Comparison of ENCODE assay signal across 13 cellular contexts in genomic region chr12:100995201-100995600, GRCh38.
A peak's percentile ranks its signal among the peaks of the same experiment; 100 is the strongest.
DNase-seq lines count a peak whose midpoint lies in the region; ATAC-seq and TF ChIP-seq lines count a peak whose summit lies in the region.
"Had no signal": no experiment of that assay in that cellular context is flagged by ENCODE, and none has a peak within 500 bp of the region (broad histone marks: within the 10 kb centered on the region; RNA-seq: fewer than 3 reads in every experiment).

No MANE protein-coding gene starts in this region.

- no peak overlapping the region for H3K4me3 ChIP-seq in prostate gland

- no peak for TF ChIP-seq POLR2A in prostate gland (IDR thresholded peaks at IDR 0.05)

- peak; percentile 51 for DNase-seq in OCI-M1 (lab: John Stamatoyannopoulos, UW)
- peak; percentile 22 for DNase-seq in kidney glomerular epithelial cell (lab: John Stamatoyannopoulos, UW)
- no peak for DNase-seq in prostate gland (ENCODE audit: low spot score)
- no peak for DNase-seq in activated CD8-positive, alpha-beta memory T cell treated with anti-CD3 and anti-CD28 coated beads, Interleukin-2, amount 50 U/mL, for 48 hours
- no peak for DNase-seq in occipital lobe (lab: John Stamatoyannopoulos, UW)
- DNase-seq: activated T-cell treated with anti-CD3 and anti-CD28 coated beads, Interleukin-2, amount 50 U/mL, for 1 hour; NCI-H1092; substantia nigra had no signal

- H3K9me3 ChIP-seq in prostate gland, result no peaks in the 10 kb centered on the region

- TF ChIP-seq CTCF in prostate gland (IDR thresholded peaks at IDR 0.05), result no peak

- no peaks in the 10 kb centered on the region for H3K27me3 ChIP-seq in prostate gland (replicated peaks; ENCODE audit: insufficient read depth)

- no peaks in the 10 kb centered on the region for H3K4me1 ChIP-seq in prostate gland (replicated peaks)

- H3K27ac ChIP-seq in prostate gland, result no peak overlapping the region

- intact Hi-C loops in prostate gland (cut with DNase I), result no loop called here

- WGBS in prostate gland, result 65% methylated on average over 3 of the region's 3 CpGs

- ATAC-seq in GM18519 (IDR thresholded peaks at IDR 0.05; ENCODE audit: low FRiP score, unreplicated experiment), result peak; percentile 88
- ATAC-seq in HG02852 (IDR thresholded peaks at IDR 0.05; ENCODE audit: unreplicated experiment), result peak; percentile 91
- ATAC-seq in GM18873 (IDR thresholded peaks at IDR 0.05; ENCODE audit: low FRiP score, unreplicated experiment), result no peak
- ATAC-seq: left lobe of liver, SK-N-SH treated with all-trans-retinoic acid at 6 μM for 48 hours had no signal

- H3K36me3 ChIP-seq in prostate gland, result no peaks in the 10 kb centered on the region

Comparison
In these comparisons a context has a peak if more than half of its experiments do, and no peak if none do; other contexts are left out.
1. DNase-seq: peak in OCI-M1 (single experiment) and kidney glomerular epithelial cell (single experiment); none in prostate gland (single experiment), activated CD8-positive, alpha-beta memory T cell treated with anti-CD3 and anti-CD28 coated beads, Interleukin-2, amount 50 U/mL, for 48 hours (single experiment) and occipital lobe (single experiment).